In genomic region chr17:76700290-76700626, GRCh38 we compare ENCODE assay signal across 10 cellular contexts. TPM values are rescaled to one million over a fixed set of nuclear protein-coding genes. Genes with fewer than 3 reads are reported as not detected.
DNase-seq lines count a peak whose midpoint lies in the region; ATAC-seq and TF ChIP-seq lines count a peak whose summit lies in the region.
"Had no signal": no experiment of that assay in that cellular context is flagged by ENCODE, and none has a peak within 500 bp of the region (broad histone marks: within the 10 kb centered on the region; RNA-seq: fewer than 3 reads in every experiment).

No MANE protein-coding gene starts in this region.

- H3K27ac Mint-ChIP-seq in activated CD8-positive, alpha-beta memory T cell treated with anti-CD3 and anti-CD28 coated beads, Interleukin-2, amount 10 ng/mL, durations not matched to agents 7 days and 5 days: peak overlapping the region; percentile 24
- H3K27ac Mint-ChIP-seq in natural killer cell: peak overlapping the region in 1 of 2 donors; percentile 79

- TF ChIP-seq CTCF in natural killer cell (IDR thresholded peaks at IDR 0.05): no peak
- no peak for TF ChIP-seq CTCF in upper lobe of right lung (IDR thresholded peaks at IDR 0.05)

- peaks cover 34% of the 10 kb centered on the region for H3K4me1 Mint-ChIP-seq in activated CD8-positive, alpha-beta memory T cell treated with anti-CD3 and anti-CD28 coated beads, Interleukin-2, amount 10 ng/mL, durations not matched to agents 7 days and 5 days
- peaks cover 0 to 45% of the 10 kb centered on the region in 2 donors for H3K4me1 Mint-ChIP-seq in natural killer cell

- no peaks in the 10 kb centered on the region for H3K36me3 ChIP-seq in esophagus (ENCODE audit: control insufficient read depth in 2 of 2, insufficient read depth in 2 of 2, low read length in 1 of 2)
- H3K36me3 ChIP-seq in upper lobe of right lung: no peaks in the 10 kb centered on the region

- H3K27ac ChIP-seq in esophagus (ENCODE audit: low read depth in 2 of 2, low read length in 1 of 2) (peak overlapping the region; percentile 76 to 79), upper lobe of right lung (peak overlapping the region; percentile 82)

- H3K4me1 ChIP-seq in esophagus (ENCODE audit: control insufficient read depth in 2 of 2, insufficient read depth in 2 of 2, low read length in 1 of 2): peaks cover 13 to 28% of the 10 kb centered on the region in 2 donors
- H3K4me1 ChIP-seq in upper lobe of right lung: peaks cover 53% of the 10 kb centered on the region

- WGBS in esophagus, 2 donors: 24 to 45% methylated on average over 9 of the region's 9 CpGs

- H3K27me3 ChIP-seq in esophagus (ENCODE audit: control insufficient read depth in 1 of 2, insufficient read depth in 2 of 2, low read length in 2 of 2) (no peaks in the 10 kb centered on the region), upper lobe of right lung (no peaks in the 10 kb centered on the region)

- H3K9me3 Mint-ChIP-seq in activated CD8-positive, alpha-beta memory T cell treated with anti-CD3 and anti-CD28 coated beads, Interleukin-2, amount 10 ng/mL, durations not matched to agents 7 days and 5 days (ENCODE audit: low read depth): no peaks in the 10 kb centered on the region
- H3K9me3 Mint-ChIP-seq in natural killer cell: no peaks in the 10 kb centered on the region
- H3K9me3 Mint-ChIP-seq: IgD-negative memory B cell had no signal

- no peak overlapping the region for H3K4me3 ChIP-seq in esophagus (ENCODE audit: low read depth in 1 of 2, low read length in 2 of 2)
- no peak overlapping the region for H3K4me3 ChIP-seq in upper lobe of right lung

- in situ Hi-C loops in KBM-7 (cut with MboI; ENCODE audit: low pct_unique_long_range_greater_than_20kb, low sequenced_read_pairs): no loop called here

- no peak overlapping the region for H3K4me3 Mint-ChIP-seq in activated CD8-positive, alpha-beta memory T cell treated with anti-CD3 and anti-CD28 coated beads, Interleukin-2, amount 10 ng/mL, durations not matched to agents 7 days and 5 days
- H3K4me3 Mint-ChIP-seq in natural killer cell: no peak overlapping the region

- H3K9me3 ChIP-seq in esophagus (ENCODE audit: control insufficient read depth in 2 of 2, insufficient read depth in 1 of 2, low read depth in 1 of 2, low read length in 1 of 2) (no peaks in the 10 kb centered on the region), upper lobe of right lung (no peaks in the 10 kb centered on the region)

- peak; percentile 55 for ATAC-seq in activated CD8-positive, alpha-beta memory T cell treated with anti-CD3 and anti-CD28 coated beads, Interleukin-2, amount 10 ng/mL, durations not matched to agents 7 days and 5 days
- ATAC-seq in natural killer cell (peak; percentile 28 to 32 (median 31)), upper lobe of right lung (no peak)

- intact Hi-C loops in natural killer cell (cut with micrococcal nuclease): no loop called here
- intact Hi-C loops in upper lobe of right lung (cut with DNase I): no loop called here

- DNase-seq in activated CD8-positive, alpha-beta memory T cell treated with anti-CD3 and anti-CD28 coated beads, Interleukin-2, amount 10 ng/mL, durations not matched to agents 7 days and 5 days: no peak
- no peak for DNase-seq in activated CD8-positive, alpha-beta memory T cell treated with anti-CD3 and anti-CD28 coated beads, Interleukin-2, amount 50 U/mL, for 48 hours
- no peak for DNase-seq in natural killer cell
- DNase-seq in upper lobe of right lung: no peak
- DNase-seq in iPS-NIHi11 (ENCODE audit: low spot score): no peak
- no peak for DNase-seq in KBM-7
- no peak for DNase-seq in activated CD4-positive, alpha-beta T cell treated with anti-CD3 and anti-CD28 coated beads, Interleukin-2, amount 50 U/mL, for 1 hour
- DNase-seq: activated CD4-positive, alpha-beta T cell treated with anti-CD3 and anti-CD28 coated beads, Interleukin-2, amount 50 U/mL, for 48 hours had no signal

- H3K27me3 Mint-ChIP-seq in activated CD8-positive, alpha-beta memory T cell treated with anti-CD3 and anti-CD28 coated beads, Interleukin-2, amount 10 ng/mL, durations not matched to agents 7 days and 5 days: no peaks in the 10 kb centered on the region
- H3K27me3 Mint-ChIP-seq in natural killer cell (ENCODE audit: low read depth in 2 of 2): no peaks in the 10 kb centered on the region
- H3K27me3 Mint-ChIP-seq: IgD-negative memory B cell had no signal

- no peaks in the 10 kb centered on the region for H3K36me3 Mint-ChIP-seq in activated CD8-positive, alpha-beta memory T cell treated with anti-CD3 and anti-CD28 coated beads, Interleukin-2, amount 10 ng/mL, durations not matched to agents 7 days and 5 days
- H3K36me3 Mint-ChIP-seq in natural killer cell: no peaks in the 10 kb centered on the region
- H3K36me3 Mint-ChIP-seq: IgD-negative memory B cell had no signal

- CTCF ChIA-PET in activated CD8-positive, alpha-beta memory T cell treated with anti-CD3 and anti-CD28 coated beads, Interleukin-2, amount 10 ng/mL, durations not matched to agents 7 days and 5 days (lab: Charles Lee): no interaction called here

RNA-seq across cellular contexts. Expression of gene MXRA7, which starts 10.5 kb away (rescaled TPM):
- 10 to 100 TPM; 29.8 to 32.0 TPM for total RNA-seq in activated CD8-positive, alpha-beta memory T cell treated with anti-CD3 and anti-CD28 coated beads, Interleukin-2, amount 10 ng/mL, durations not matched to agents 7 days and 5 days
- 10 to 100 TPM; 10.0 to 54.0 TPM for polyA plus RNA-seq in esophagus
- total RNA-seq in natural killer cell (10 to 100 TPM; 31.6 to 47.6 (median 46.5) TPM), upper lobe of right lung (159 TPM)

RNA-seq across cellular contexts. Expression of gene JMJD6, which starts 26.1 kb away (rescaled TPM):
- 10 to 100 TPM; 60.6 to 72.8 TPM for total RNA-seq in activated CD8-positive, alpha-beta memory T cell treated with anti-CD3 and anti-CD28 coated beads, Interleukin-2, amount 10 ng/mL, durations not matched to agents 7 days and 5 days
- polyA plus RNA-seq in esophagus: 10 to 100 TPM; 18.3 to 21.9 TPM
- total RNA-seq in natural killer cell (100 to 1,000 TPM; 169 to 257 (median 195) TPM), upper lobe of right lung (29.6 TPM)

RNA-seq across cellular contexts. Expression of gene METTL23, which starts 26.4 kb away (rescaled TPM):
- 10 to 100 TPM; 40.3 to 42.1 TPM for total RNA-seq in activated CD8-positive, alpha-beta memory T cell treated with anti-CD3 and anti-CD28 coated beads, Interleukin-2, amount 10 ng/mL, durations not matched to agents 7 days and 5 days
- 10 to 100 TPM; 22.9 to 24.0 TPM for polyA plus RNA-seq in esophagus
- 10 to 100 TPM; 31.9 to 57.7 (median 34.2) TPM for total RNA-seq in natural killer cell
- total RNA-seq in upper lobe of right lung: 31.6 TPM

RNA-seq across cellular contexts. Expression of gene SRSF2, which starts 36.9 kb away (rescaled TPM):
- total RNA-seq in activated CD8-positive, alpha-beta memory T cell treated with anti-CD3 and anti-CD28 coated beads, Interleukin-2, amount 10 ng/mL, durations not matched to agents 7 days and 5 days: 100 to 1,000 TPM; 443 to 471 TPM
- polyA plus RNA-seq in esophagus: 100 to 1,000 TPM; 152 to 242 TPM
- total RNA-seq in natural killer cell (100 to 1,000 TPM; 402 to 548 (median 503) TPM), upper lobe of right lung (145 TPM)

RNA-seq across cellular contexts. Expression of gene MFSD11, which starts 37.7 kb away (rescaled TPM):
- 10 to 100 TPM; 22.6 to 26.8 TPM for total RNA-seq in activated CD8-positive, alpha-beta memory T cell treated with anti-CD3 and anti-CD28 coated beads, Interleukin-2, amount 10 ng/mL, durations not matched to agents 7 days and 5 days
- polyA plus RNA-seq in esophagus: 10 to 100 TPM; 11.3 to 15.4 TPM
- total RNA-seq in natural killer cell (10 to 100 TPM; 32.7 to 44.0 (median 33.9) TPM), upper lobe of right lung (32.3 TPM)
